8 cellular contexts compared by ENCODE assay signal in the genomic region with DNA sequence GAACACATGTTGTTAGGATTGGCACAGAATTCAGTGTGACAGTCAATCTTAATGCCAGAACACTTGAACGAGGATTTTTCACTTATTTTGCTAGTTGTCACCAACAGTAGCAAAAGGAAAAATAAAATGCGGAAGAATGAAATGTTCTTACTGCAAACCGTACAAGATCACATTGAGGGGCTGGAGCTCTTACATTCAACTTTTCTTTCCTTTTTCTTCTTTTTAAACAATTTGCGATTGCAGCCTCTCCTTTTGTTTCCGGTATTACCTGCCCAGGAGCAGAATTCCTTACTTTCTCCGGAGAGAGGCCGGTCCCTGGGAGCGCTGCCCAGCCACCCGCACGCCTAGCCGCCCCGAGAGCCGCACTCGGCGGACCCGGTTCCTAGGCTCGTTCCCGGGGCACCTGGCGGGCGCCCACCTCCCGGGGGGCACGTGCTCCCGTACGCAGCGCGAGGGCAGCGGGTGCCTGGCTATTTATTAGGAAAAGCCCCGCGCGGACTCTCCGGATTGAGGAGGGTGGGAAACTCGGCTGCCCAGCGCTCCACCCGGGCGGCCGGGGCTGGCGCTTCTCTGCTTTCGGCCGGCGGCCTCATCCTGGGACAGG. TPM values are rescaled to one million over a fixed set of nuclear protein-coding genes. Genes with fewer than 3 reads are reported as not detected.
A peak's percentile ranks its signal among the peaks of the same experiment; 100 is the strongest.
DNase-seq lines count a peak whose midpoint lies in the region; ATAC-seq and TF ChIP-seq lines count a peak whose summit lies in the region.

No MANE protein-coding gene starts in this region.

- POLR2A ChIA-PET in AG04449 (lab: Yijun Ruan, JAX) (interaction anchor here (1.2 to 1.8 kb wide), 3 partner anchors 14 to 185 kb away, joined by 3 to 13 read pairs (median 3); no protein-coding TSS in a partner anchor), MCF 10A (lab: Yijun Ruan, JAX) (interaction anchor here (0.7 to 4.8 kb wide), 28 partner anchors 9 to 253 kb away, joined by 3 to 56 read pairs (median 8); partner anchors contain the start of genes DNAJC11 and KLHL21)

- peak in 1 of 4 donors; percentile 13 for TF ChIP-seq POLR2A in upper lobe of left lung (IDR thresholded peaks at IDR 0.05)

- H3K27me3 Mint-ChIP-seq in MCF 10A (ENCODE audit: insufficient read depth, unreplicated experiment): no peaks in the 10 kb centered on the region

- ATAC-seq in GM19395 (IDR thresholded peaks at IDR 0.05; ENCODE audit: unreplicated experiment): peak; percentile 5
- peak; percentile 4 for ATAC-seq in lung (ENCODE audit: insufficient read depth, low FRiP score)
- peak in 1 of 2 donors; percentile 7 for ATAC-seq in upper lobe of left lung (ENCODE audit: low FRiP score in 2 of 2)

- H3K79me2 ChIP-seq in MM.1S (ENCODE audit: low read length): peaks cover 32% of the 10 kb centered on the region

- H3K4me1 Mint-ChIP-seq in MCF 10A (ENCODE audit: insufficient read depth, unreplicated experiment): peaks cover 22% of the 10 kb centered on the region

- H3K27me3 ChIP-seq in MM.1S (replicated peaks; ENCODE audit: insufficient read depth, low read length): no peaks in the 10 kb centered on the region
- no peaks in the 10 kb centered on the region for H3K27me3 ChIP-seq in lung (ENCODE audit: control insufficient read depth, insufficient read depth)
- no peaks in the 10 kb centered on the region for H3K27me3 ChIP-seq in upper lobe of left lung

- TF ChIP-seq EP300 in upper lobe of left lung (IDR thresholded peaks at IDR 0.05): no peak

- intact Hi-C loops in MCF 10A (cut with micrococcal nuclease): loop anchor here (1.0 kb wide), 1 partner anchor 64 kb away; no protein-coding TSS in a partner anchor

- peaks cover 11% of the 10 kb centered on the region; the same call in 1 of the 2 replicates for H4K20me1 ChIP-seq in MM.1S (ENCODE audit: insufficient read depth, low read length)

- BruUV-seq in MCF 10A (replicated peaks; lab: Mats Ljungman, UMichigan): no TSS peak

- peaks cover 7% of the 10 kb centered on the region for H3K36me3 Mint-ChIP-seq in MCF 10A (ENCODE audit: insufficient read depth, unreplicated experiment)

- 0 to 1% methylated on average over 40 of the region's 40 CpGs for WGBS in lung, 2 donors
- 0 to 1% methylated on average over 15 to 34 of the region's 40 CpGs for WGBS in upper lobe of left lung, 2 donors

- no peak for DNase-seq in AG04449 (ENCODE audit: low read depth, low spot score)
- peak; percentile 17 for DNase-seq in MM.1S
- no peak for DNase-seq in MCF 10A (ENCODE audit: unreplicated experiment)
- DNase-seq in lung (ENCODE audit: low spot score): no peak
- no peak for DNase-seq in upper lobe of left lung
- DNase-seq in NCI-H2107 treated with DMSO at 0.1 percent for 48 hours (lab: John Stamatoyannopoulos, UW; ENCODE audit: unreplicated experiment): no peak
- no peak for DNase-seq in COLO829 (ENCODE audit: low spot score)

- peaks cover 8% of the 10 kb centered on the region; the same call in 1 of the 2 replicates for H3K4me1 ChIP-seq in MM.1S (ENCODE audit: low read length)
- peaks cover 9 to 15% of the 10 kb centered on the region in 2 donors for H3K4me1 ChIP-seq in lung (ENCODE audit: control insufficient read depth in 2 of 2, insufficient read depth in 2 of 2, low read length in 2 of 2)
- H3K4me1 ChIP-seq in upper lobe of left lung: peaks cover 20 to 36% (median 30%) of the 10 kb centered on the region in 4 donors

- peak overlapping the region; percentile 81 for H3K4me2 ChIP-seq in MM.1S (ENCODE audit: low read depth, low read length)

- H2AFZ ChIP-seq in MM.1S (ENCODE audit: low read length): peak overlapping the region; percentile 75

- H3K9ac ChIP-seq in MM.1S (ENCODE audit: low read length): peak overlapping the region; percentile 89

- H3K4me3 Mint-ChIP-seq in MCF 10A (ENCODE audit: unreplicated experiment): peak overlapping the region; percentile 86

- TF ChIP-seq CTCF in AG04449 (IDR thresholded peaks at IDR 0.05; ENCODE audit: insufficient read depth, low read length, missing control alignments): no peak
- no peak for TF ChIP-seq CTCF in MM.1S (IDR thresholded peaks at IDR 0.05; ENCODE audit: low read length)
- no peak for TF ChIP-seq CTCF in MCF 10A (IDR thresholded peaks at IDR 0.05; ENCODE audit: unreplicated experiment)
- TF ChIP-seq CTCF in lung (IDR thresholded peaks at IDR 0.05; ENCODE audit: control extremely low read depth, extremely low read depth): no peak
- TF ChIP-seq CTCF in upper lobe of left lung (IDR thresholded peaks at IDR 0.05): no peak

- H3K9me3 ChIP-seq in MM.1S (replicated peaks; ENCODE audit: insufficient read depth, low read length) (no peaks in the 10 kb centered on the region), lung (ENCODE audit: control insufficient read depth in 2 of 2, insufficient read depth in 1 of 2, low read length in 1 of 2) (no peaks in the 10 kb centered on the region), upper lobe of left lung (no peaks in the 10 kb centered on the region)

- H3K9me2 ChIP-seq in MM.1S (replicated peaks; ENCODE audit: insufficient read depth, low read length): no peaks in the 10 kb centered on the region

- H3K9me3 Mint-ChIP-seq in MCF 10A (ENCODE audit: unreplicated experiment): no peaks in the 10 kb centered on the region

- CTCF ChIA-PET in AG04449 (lab: Yijun Ruan, JAX): interaction anchor here (0.8 to 3.8 kb wide), 8 partner anchors 13 to 863 kb away, joined by 3 to 20 read pairs (median 5); no protein-coding TSS in a partner anchor
- CTCF ChIA-PET in MCF 10A (lab: Yijun Ruan, JAX): interaction anchor here (0.6 to 1.8 kb wide), 6 partner anchors 47 to 839 kb away, joined by 3 to 8 read pairs (median 4); no protein-coding TSS in a partner anchor

- peak overlapping the region; percentile 94 for H3K27ac Mint-ChIP-seq in MCF 10A (ENCODE audit: low read depth, unreplicated experiment)

- peak overlapping the region; percentile 90 for H3K27ac ChIP-seq in MM.1S (ENCODE audit: low read length)
- peak overlapping the region; percentile 99 to 100 for H3K27ac ChIP-seq in lung (ENCODE audit: low read depth in 1 of 2, low read length in 1 of 2)
- H3K27ac ChIP-seq in upper lobe of left lung: peak overlapping the region; percentile 95 to 99 (median 98)

- H3K4me3 ChIP-seq in AG04449 (ENCODE audit: low read depth, low read length) (peak overlapping the region; percentile 73), MM.1S (ENCODE audit: low read length) (peak overlapping the region; percentile 77), lung (peak overlapping the region; percentile 85), upper lobe of left lung (peak overlapping the region; percentile 71 to 98 (median 76))

- H3K36me3 ChIP-seq in MM.1S (replicated peaks; ENCODE audit: insufficient read depth, low read length): no peaks in the 10 kb centered on the region
- no peaks in the 10 kb centered on the region for H3K36me3 ChIP-seq in lung (ENCODE audit: control insufficient read depth in 2 of 2, insufficient read depth in 2 of 2, low read length in 2 of 2)
- H3K36me3 ChIP-seq in upper lobe of left lung: no peaks in the 10 kb centered on the region

- H3F3A ChIP-seq in MM.1S (ENCODE audit: insufficient read depth, low read length): peaks cover 6% of the 10 kb centered on the region; the same call in 1 of the 2 replicates

RNA-seq across cellular contexts. Expression of gene CAMTA1, which starts 1.2 kb away (rescaled TPM):
- total RNA-seq in MCF 10A (2022): 74.1 and 95.8 TPM in 2 replicates
- total RNA-seq in lung: 10 to 100 TPM; 48.1 to 52.3 TPM
- polyA plus RNA-seq in lung: 100 to 1,000 TPM in 1 of 2 donors, 10 to 100 TPM in 1; 52.3 to 140 TPM
- total RNA-seq in upper lobe of left lung: 10 to 100 TPM; 38.8 to 74.0 (median 46.1) TPM
